ENCODE assay signal across 1 cellular context in the genomic region with DNA sequence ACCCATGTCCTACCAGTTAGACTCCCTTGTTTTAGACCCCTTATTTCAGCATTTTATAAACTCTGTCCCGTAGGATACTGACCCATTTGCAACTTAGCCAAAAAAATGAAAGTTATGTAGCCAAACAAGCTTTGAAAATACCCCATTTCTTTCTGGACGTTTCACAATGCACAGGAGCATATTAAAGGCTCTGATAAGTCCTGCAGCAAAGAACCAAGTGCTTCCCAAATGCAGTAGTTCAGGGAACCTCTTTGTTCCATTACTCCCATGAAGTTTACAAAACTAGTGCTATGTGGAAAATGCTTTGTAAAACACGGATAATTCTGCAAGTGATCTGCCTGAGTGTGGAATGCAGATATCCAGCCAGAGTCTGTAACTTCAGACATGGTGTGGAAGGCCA.
TF ChIP-seq lines count a peak whose summit lies in the region.

No MANE protein-coding gene starts in this region.

TF ChIP-seq in K562, 482 proteins besides CTCF, POLR2A, EP300 and RAD21:
- TF ChIP-seq MYBL2 (IDR thresholded peaks at IDR 0.05; ENCODE audit: low read depth) (no peak), MYBL2 (CRISPR knock-in tag; IDR thresholded peaks at IDR 0.05; ENCODE audit: borderline replicate concordance) (no peak), ZNF239 (CRISPR knock-in tag; IDR thresholded peaks at IDR 0.05) (peak; percentile 99), RBM25 (IDR thresholded peaks at IDR 0.05; ENCODE audit: low read depth, low read length, severe bottlenecking) (peak; percentile 88), KLF16 (IDR thresholded peaks at IDR 0.05) (no peak), SOX6 (IDR thresholded peaks at IDR 0.05) (no peak)
